Comparison of ENCODE assay signal across 28 cellular contexts in the genomic region with DNA sequence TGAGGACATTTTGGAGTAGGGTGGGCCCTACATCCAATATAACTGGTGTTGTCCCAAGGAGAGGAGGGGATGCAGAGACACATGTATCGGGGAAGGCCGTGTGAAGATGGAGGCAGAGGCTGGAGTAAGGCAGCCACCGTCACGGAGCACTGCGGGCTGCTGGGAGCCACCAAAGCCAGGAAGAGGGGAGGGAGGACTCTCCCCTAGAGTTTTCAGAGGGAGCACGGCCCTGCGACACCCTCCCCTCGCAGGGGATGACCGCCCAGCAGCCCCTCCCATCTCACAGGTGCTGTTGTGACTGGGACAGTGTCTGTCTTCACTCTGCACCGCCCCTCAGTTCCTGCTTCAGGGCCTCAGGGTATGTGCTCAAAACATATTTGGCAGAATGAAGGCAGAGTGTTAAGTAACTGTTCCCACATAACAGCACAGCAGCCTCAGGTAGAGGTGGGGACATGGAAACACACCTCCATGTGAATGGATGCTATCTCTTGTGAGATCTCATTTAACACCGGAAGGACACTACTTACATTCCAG.
"Had no signal": no experiment of that assay in that cellular context is flagged by ENCODE, and none has a peak within 500 bp of the region (broad histone marks: within the 10 kb centered on the region; RNA-seq: fewer than 3 reads in every experiment).

No MANE protein-coding gene starts in this region.

- DNase-seq: activated CD4-positive, alpha-beta T cell treated with anti-CD3 and anti-CD28 coated beads, Interleukin-2, amount 10 ng/mL, durations not matched to agents 24 days and 14 days; activated CD4-positive, alpha-beta T cell treated with anti-CD3 and anti-CD28 coated beads, Interleukin-2, amount 50 U/mL, for 4 hours; activated CD8-positive, alpha-beta T cell treated with anti-CD3 and anti-CD28 coated beads for 36 hours; activated effector memory CD4-positive, alpha-beta T cell treated with anti-CD3 and anti-CD28 coated beads, Interleukin-2, amount 50 U/mL, for 16 hours; activated naive CD4-positive, alpha-beta T cell; activated naive CD4-positive, alpha-beta T cell treated with anti-CD3 and anti-CD28 coated beads, Interleukin-2, amount 50 U/mL, for 16 hours; activated naive CD8-positive, alpha-beta T cell treated with anti-CD3 and anti-CD28 coated beads for 36 hours; activated T-cell treated with anti-CD3 and anti-CD28 coated beads, Interleukin-2, amount 50 U/mL, for 1 hour; activated T-cell treated with anti-CD3 and anti-CD28 coated beads, Interleukin-2, amount 50 U/mL, for 72 hours; amniotic stem cell; aorta; brain microvascular endothelial cell; NCI-H1105; NCI-H1417 treated with DMSO at 0.1 percent for 48 hours; NCI-H187 treated with DMSO at 0.1 percent for 48 hours; NCI-H2081; NCI-H2171 treated with DMSO at 0.1 percent for 48 hours; NCI-H2227 treated with DMSO at 0.1 percent for 48 hours; NCI-H446 treated with DMSO at 0.1 percent for 48 hours; NCI-H524; NCI-H69; SIG-M5; T1000; WERI-Rb-1 had no signal

- FAIRE-seq: K562 had no signal

- H3K27ac Mint-ChIP-seq: activated CD4-positive, alpha-beta T cell treated with anti-CD3 and anti-CD28 coated beads, Interleukin-2, amount 10 ng/mL, durations not matched to agents 24 days and 14 days; activated CD8-positive, alpha-beta T cell treated with anti-CD3 and anti-CD28 coated beads for 36 hours; activated naive CD8-positive, alpha-beta T cell treated with anti-CD3 and anti-CD28 coated beads for 36 hours; activated T-cell treated with anti-CD3 and anti-CD28 coated beads, Interleukin-2, amount 50 U/mL, for 72 hours; activated T-helper 17 cell treated with anti-CD3 and anti-CD28 coated beads, Interleukin-2, amount 50 U/mL, for 72 hours had no signal

- H3K4me3 Mint-ChIP-seq: activated CD4-positive, alpha-beta T cell treated with anti-CD3 and anti-CD28 coated beads, Interleukin-2, amount 10 ng/mL, durations not matched to agents 24 days and 14 days; activated CD8-positive, alpha-beta T cell treated with anti-CD3 and anti-CD28 coated beads for 36 hours; activated naive CD8-positive, alpha-beta T cell treated with anti-CD3 and anti-CD28 coated beads for 36 hours; activated T-cell treated with anti-CD3 and anti-CD28 coated beads, Interleukin-2, amount 50 U/mL, for 72 hours; activated T-helper 17 cell treated with anti-CD3 and anti-CD28 coated beads, Interleukin-2, amount 50 U/mL, for 72 hours had no signal

- H3K4me3 ChIP-seq: cardiac muscle cell, K562 had no signal

- H3K36me3 Mint-ChIP-seq: activated naive CD8-positive, alpha-beta T cell treated with anti-CD3 and anti-CD28 coated beads for 36 hours had no signal

- H3K9me3 Mint-ChIP-seq: activated CD4-positive, alpha-beta T cell treated with anti-CD3 and anti-CD28 coated beads, Interleukin-2, amount 10 ng/mL, durations not matched to agents 24 days and 14 days; activated CD8-positive, alpha-beta T cell treated with anti-CD3 and anti-CD28 coated beads for 36 hours; activated naive CD8-positive, alpha-beta T cell treated with anti-CD3 and anti-CD28 coated beads for 36 hours; activated T-cell treated with anti-CD3 and anti-CD28 coated beads, Interleukin-2, amount 50 U/mL, for 72 hours; activated T-helper 17 cell treated with anti-CD3 and anti-CD28 coated beads, Interleukin-2, amount 50 U/mL, for 72 hours had no signal

- H3K27ac ChIP-seq: brain microvascular endothelial cell, cardiac muscle cell, WERI-Rb-1 had no signal

- H3K4me1 Mint-ChIP-seq: activated CD4-positive, alpha-beta T cell treated with anti-CD3 and anti-CD28 coated beads, Interleukin-2, amount 10 ng/mL, durations not matched to agents 24 days and 14 days; activated naive CD8-positive, alpha-beta T cell treated with anti-CD3 and anti-CD28 coated beads for 36 hours; activated T-helper 17 cell treated with anti-CD3 and anti-CD28 coated beads, Interleukin-2, amount 50 U/mL, for 72 hours had no signal

- H3K36me3 ChIP-seq: brain microvascular endothelial cell, cardiac muscle cell had no signal

- H3K27me3 ChIP-seq: brain microvascular endothelial cell had no signal

- ATAC-seq: activated CD8-positive, alpha-beta T cell treated with anti-CD3 and anti-CD28 coated beads for 36 hours; activated T-cell treated with anti-CD3 and anti-CD28 coated beads, Interleukin-2, amount 50 U/mL, for 72 hours; activated T-helper 17 cell treated with anti-CD3 and anti-CD28 coated beads, Interleukin-2, amount 50 U/mL, for 72 hours; K562; Panc1 had no signal
